Comparison of ENCODE assay signal across 6 cellular contexts in genomic region chr15:82726816-82727215, GRCh38. TPM values are rescaled to one million over a fixed set of nuclear protein-coding genes. Genes with fewer than 3 reads are reported as not detected.
"Had no signal": no experiment of that assay in that cellular context is flagged by ENCODE, and none has a peak within 500 bp of the region (broad histone marks: within the 10 kb centered on the region; RNA-seq: fewer than 3 reads in every experiment).

No MANE protein-coding gene starts in this region.

- DNase-seq: H9, HCEC 1CT, IMR-90 had no signal

- ATAC-seq: GM23338, K562 had no signal

- H3K4me3 ChIP-seq: GM23338, K562 had no signal

RNA-seq across cellular contexts. Expression of gene AP3B2, which starts 17.1 kb away (rescaled TPM):
- total RNA-seq: HT-29, IMR-90 had no signal
